In the genomic region with DNA sequence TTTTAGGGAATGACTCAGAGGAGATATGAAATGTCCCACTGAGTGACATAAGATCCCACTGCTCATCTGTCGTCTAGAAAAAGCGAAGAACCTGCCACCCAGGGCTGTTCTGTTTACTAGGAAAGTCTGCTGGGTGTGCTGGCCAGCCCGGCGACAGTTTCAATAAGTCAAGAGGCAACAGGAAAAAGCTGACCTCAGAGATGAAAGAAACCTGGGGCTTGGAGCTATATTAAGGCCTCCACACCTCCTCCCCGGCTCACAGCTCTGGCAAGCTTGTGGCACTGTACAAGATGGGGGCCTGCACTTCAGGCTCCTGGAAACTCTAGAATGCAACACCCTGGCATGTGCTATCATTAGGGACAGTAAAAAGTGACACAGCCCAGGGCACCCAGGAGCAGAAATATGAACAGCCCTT, we compare ENCODE assay signal across 1 cellular context.
TF ChIP-seq lines count a peak whose summit lies in the region.

No MANE protein-coding gene starts in this region.

TF ChIP-seq in neural cell, 6 proteins besides CTCF, POLR2A, EP300 and RAD21 (continued from another document):
- TF ChIP-seq, protein P1, sequence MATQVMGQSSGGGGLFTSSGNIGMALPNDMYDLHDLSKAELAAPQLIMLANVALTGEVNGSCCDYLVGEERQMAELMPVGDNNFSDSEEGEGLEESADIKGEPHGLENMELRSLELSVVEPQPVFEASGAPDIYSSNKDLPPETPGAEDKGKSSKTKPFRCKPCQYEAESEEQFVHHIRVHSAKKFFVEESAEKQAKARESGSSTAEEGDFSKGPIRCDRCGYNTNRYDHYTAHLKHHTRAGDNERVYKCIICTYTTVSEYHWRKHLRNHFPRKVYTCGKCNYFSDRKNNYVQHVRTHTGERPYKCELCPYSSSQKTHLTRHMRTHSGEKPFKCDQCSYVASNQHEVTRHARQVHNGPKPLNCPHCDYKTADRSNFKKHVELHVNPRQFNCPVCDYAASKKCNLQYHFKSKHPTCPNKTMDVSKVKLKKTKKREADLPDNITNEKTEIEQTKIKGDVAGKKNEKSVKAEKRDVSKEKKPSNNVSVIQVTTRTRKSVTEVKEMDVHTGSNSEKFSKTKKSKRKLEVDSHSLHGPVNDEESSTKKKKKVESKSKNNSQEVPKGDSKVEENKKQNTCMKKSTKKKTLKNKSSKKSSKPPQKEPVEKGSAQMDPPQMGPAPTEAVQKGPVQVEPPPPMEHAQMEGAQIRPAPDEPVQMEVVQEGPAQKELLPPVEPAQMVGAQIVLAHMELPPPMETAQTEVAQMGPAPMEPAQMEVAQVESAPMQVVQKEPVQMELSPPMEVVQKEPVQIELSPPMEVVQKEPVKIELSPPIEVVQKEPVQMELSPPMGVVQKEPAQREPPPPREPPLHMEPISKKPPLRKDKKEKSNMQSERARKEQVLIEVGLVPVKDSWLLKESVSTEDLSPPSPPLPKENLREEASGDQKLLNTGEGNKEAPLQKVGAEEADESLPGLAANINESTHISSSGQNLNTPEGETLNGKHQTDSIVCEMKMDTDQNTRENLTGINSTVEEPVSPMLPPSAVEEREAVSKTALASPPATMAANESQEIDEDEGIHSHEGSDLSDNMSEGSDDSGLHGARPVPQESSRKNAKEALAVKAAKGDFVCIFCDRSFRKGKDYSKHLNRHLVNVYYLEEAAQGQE (IDR thresholded peaks at IDR 0.05; ENCODE audit: borderline replicate concordance): no peak
- TF ChIP-seq SMC3 (conservative IDR thresholded peaks at IDR 0.05; ENCODE audit: poor library complexity): no peak
- TF ChIP-seq TAF1 (IDR thresholded peaks at IDR 0.05; ENCODE audit: low read depth): no peak
- no peak for TF ChIP-seq EZH2 (IDR thresholded peaks at IDR 0.05; ENCODE audit: borderline replicate concordance, insufficient read depth, low read length, poor library complexity, severe bottlenecking)
- no peak for TF ChIP-seq POLR2AphosphoS5 (IDR thresholded peaks at IDR 0.05)
TF ChIP-seq in neural cell: peak in this region for 0.
